ENCODE assay signal across 8 cellular contexts in genomic region chr5:178205010-178205748, GRCh38.
A peak's percentile ranks its signal among the peaks of the same experiment; 100 is the strongest.
DNase-seq lines count a peak whose midpoint lies in the region; ATAC-seq and TF ChIP-seq lines count a peak whose summit lies in the region.

No MANE protein-coding gene starts in this region.

- H3K36me3 ChIP-seq in muscle layer of colon (ENCODE audit: insufficient read depth, low read length) = peaks cover 45% of the 10 kb centered on the region

- TF ChIP-seq POLR2A in erythroblast (IDR thresholded peaks at IDR 0.05; ENCODE audit: low read length) = no peak

- DNase-seq in AML-193 (lab: John Stamatoyannopoulos, UW) (peak; percentile 63 to 66), NOMO-1 (lab: John Stamatoyannopoulos, UW; ENCODE audit: unreplicated experiment in 2 of 2) (peak; percentile 57 to 75), activated T-cell treated with anti-CD3 and anti-CD28 coated beads for 48 hours (ENCODE audit: low read depth) (peak; percentile 77), erythroblast (lab: John Stamatoyannopoulos, UW) (peak; percentile 83 to 89)
- DNase-seq in stimulated activated CD8-positive, alpha-beta memory T cell treated with anti-CD3 and anti-CD28 coated beads, Interleukin-7, amount 100 ng/mL, for 1 hour (ENCODE audit: low read depth in 2 of 2) = peak; percentile 39 to 51

- H3K27me3 ChIP-seq in muscle layer of colon (ENCODE audit: control insufficient read depth in 1 of 2, insufficient read depth in 2 of 2, low read length in 2 of 2) = no peaks in the 10 kb centered on the region

- H3K9ac ChIP-seq in muscle layer of colon (ENCODE audit: low read length) = peak overlapping the region; percentile 66

- no peaks in the 10 kb centered on the region for H3K9me3 ChIP-seq in muscle layer of colon (ENCODE audit: low read length)

- H3K4me3 ChIP-seq in muscle layer of colon (ENCODE audit: low read depth in 1 of 2, low read length in 2 of 2) = peak overlapping the region; percentile 87 to 92

- peaks cover 22% of the 10 kb centered on the region for H3K4me1 ChIP-seq in muscle layer of colon (ENCODE audit: insufficient read depth, low read length)

- peak overlapping the region; percentile 88 for H3K27ac ChIP-seq in muscle layer of colon (ENCODE audit: low read depth, low read length)

- ATAC-seq in GM18870 (IDR thresholded peaks at IDR 0.05; ENCODE audit: unreplicated experiment) = peak; percentile 19
- peak; percentile 50 for ATAC-seq in HG03108 (IDR thresholded peaks at IDR 0.05; ENCODE audit: unreplicated experiment)

Comparison
In these comparisons a context has a peak if more than half of its experiments do, and no peak if none do; other contexts are left out.
1. Peak in every context shown above with its lines: DNase-seq, ATAC-seq, H3K4me3 ChIP-seq and H3K27ac ChIP-seq.